ENCODE assay signal across 15 cellular contexts in the genomic region with DNA sequence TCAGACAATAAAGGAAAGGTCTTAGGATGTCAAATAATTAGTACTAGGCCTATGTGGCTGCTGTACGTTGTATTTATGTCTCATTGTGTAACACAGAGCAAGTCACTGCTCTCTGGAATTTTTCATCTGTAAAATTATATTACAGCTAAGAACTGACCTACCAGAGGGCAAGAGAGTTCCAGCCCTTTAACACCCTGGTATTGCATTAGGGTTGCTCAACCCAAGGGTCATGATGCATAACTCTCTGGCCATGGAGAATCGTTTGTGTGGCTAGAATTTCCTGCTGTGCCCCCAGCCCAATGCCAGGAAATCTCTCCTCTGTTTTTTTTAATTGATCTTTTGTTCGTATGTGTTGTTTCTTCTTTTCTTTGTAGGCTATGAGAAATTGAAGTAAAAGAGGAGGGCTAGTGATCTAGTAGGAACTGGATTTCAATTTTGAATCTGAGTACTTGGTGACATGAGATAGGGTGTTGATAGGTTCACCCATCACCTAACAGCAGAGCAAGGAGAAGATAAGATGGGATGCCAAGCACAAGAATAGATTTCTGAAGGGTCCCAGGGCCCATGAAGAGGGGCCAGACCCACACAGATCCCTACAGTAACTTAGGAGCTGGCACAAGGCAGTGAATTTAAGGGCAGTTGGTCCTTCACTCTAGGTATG.
DNase-seq lines count a peak whose midpoint lies in the region; ATAC-seq and TF ChIP-seq lines count a peak whose summit lies in the region.
"Had no signal": no experiment of that assay in that cellular context is flagged by ENCODE, and none has a peak within 500 bp of the region (broad histone marks: within the 10 kb centered on the region; RNA-seq: fewer than 3 reads in every experiment).

No MANE protein-coding gene starts in this region.

- no peaks in the 10 kb centered on the region for H3K27me3 Mint-ChIP-seq in nephron (ENCODE audit: low read depth)

- no peak for ATAC-seq in GM21723 (IDR thresholded peaks at IDR 0.05; ENCODE audit: unreplicated experiment)
- ATAC-seq: pancreas had no signal

- TF ChIP-seq CTCF in fibroblast of pulmonary artery (IDR thresholded peaks at IDR 0.05; ENCODE audit: low read length, missing control alignments) (no peak), nephron (IDR thresholded peaks at IDR 0.05; ENCODE audit: unreplicated experiment in 3 of 3) (no peak), GM20000 (IDR thresholded peaks at IDR 0.05; ENCODE audit: extremely low read depth, missing control alignments) (no peak)

- H3K4me3 ChIP-seq in fibroblast of pulmonary artery (replicated peaks; ENCODE audit: low read depth, low read length) = no peak overlapping the region
- H3K4me3 ChIP-seq: pancreas, upper lobe of left lung had no signal

- no peaks in the 10 kb centered on the region for H3K36me3 Mint-ChIP-seq in nephron (ENCODE audit: low read depth)

- peak overlapping the region in 2 of 3 experiments; percentile 49 to 97 for H3K27ac Mint-ChIP-seq in nephron

- no peaks in the 10 kb centered on the region for H3K9me3 Mint-ChIP-seq in nephron

- no peak overlapping the region for H3K4me3 Mint-ChIP-seq in nephron

- DNase-seq in AG20443 (ENCODE audit: low spot score) = peak; percentile 41
- DNase-seq in MV-4-11 (lab: John Stamatoyannopoulos, UW) = peak; percentile 79
- peak; percentile 39 for DNase-seq in fibroblast of pulmonary artery (ENCODE audit: low read depth)
- DNase-seq in hippocampal formation (lab: John Stamatoyannopoulos, UW) = no peak
- DNase-seq in GM20000 (ENCODE audit: low spot score) = no peak
- DNase-seq in activated CD4-positive, alpha-beta T cell treated with anti-CD3 and anti-CD28 coated beads, Interleukin-2, amount 50 U/mL, for 4 hours = no peak
- DNase-seq: activated effector memory CD4-positive, alpha-beta T cell treated with Interleukin-2 at 50 U/mL for 16 hours; DMS79; NCI-H1436 treated with DMSO at 0.1 percent for 48 hours; NCI-H524; pancreas; T1000; upper lobe of left lung had no signal

- peaks cover 52% of the 10 kb centered on the region for H3K4me1 Mint-ChIP-seq in nephron

Comparison
In these comparisons a context has a peak if more than half of its experiments do, and no peak if none do; other contexts are left out.
1. DNase-seq: peak in AG20443 (single experiment), MV-4-11 (single experiment) and fibroblast of pulmonary artery (single experiment); none in hippocampal formation (0 of 2), GM20000 (single experiment) and activated CD4-positive, alpha-beta T cell treated with anti-CD3 and anti-CD28 coated beads, Interleukin-2, amount 50 U/mL, for 4 hours (0 of 2).